In the genomic region with DNA sequence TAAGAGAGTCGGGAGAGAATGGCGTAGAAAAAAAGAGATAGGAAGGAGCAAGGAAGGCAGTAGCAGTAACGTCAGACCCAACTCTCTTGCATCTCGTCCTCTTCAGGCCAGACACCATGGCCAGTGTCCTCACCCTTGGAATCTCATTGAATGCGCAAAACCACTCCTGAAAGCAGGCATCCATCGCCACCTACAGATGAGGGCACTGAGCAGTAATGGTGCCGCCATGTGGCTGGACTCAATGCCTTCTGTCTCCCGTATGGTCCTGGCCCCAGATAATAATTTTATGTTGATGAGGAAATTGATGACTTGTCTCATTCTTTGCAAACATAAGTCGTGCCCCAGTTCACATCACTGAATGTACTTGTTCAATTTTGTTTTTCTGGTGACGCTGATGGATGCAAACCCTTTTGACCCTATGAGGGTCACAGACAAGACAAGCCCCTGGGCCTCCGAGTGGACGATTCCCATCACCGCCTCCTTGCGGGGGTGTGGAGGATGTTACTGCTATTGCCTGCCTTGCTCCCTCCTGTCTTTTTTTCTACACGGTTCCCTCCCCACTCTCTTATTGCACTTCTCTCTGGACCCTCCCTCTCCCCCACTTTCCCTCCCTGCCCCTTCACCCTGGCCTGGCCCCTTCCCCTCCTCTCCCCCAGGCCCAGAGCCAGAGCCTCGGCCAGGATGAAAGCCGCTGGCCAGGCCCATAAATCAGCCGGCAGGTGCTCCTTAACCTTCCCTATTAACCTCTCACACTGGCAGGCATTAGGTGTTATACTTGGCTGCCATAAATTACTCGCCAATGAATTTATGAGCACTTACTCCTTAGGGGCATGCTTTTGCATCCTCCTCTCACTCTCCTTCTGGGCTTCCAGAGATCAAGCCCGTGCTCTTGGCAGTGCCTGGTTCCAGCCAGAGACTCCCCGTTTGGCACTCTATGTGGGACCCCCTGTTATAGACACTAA, we compare ENCODE assay signal across 1 cellular context.
TF ChIP-seq lines count a peak whose summit lies in the region.

No MANE protein-coding gene starts in this region.

TF ChIP-seq in SK-N-SH treated with all-trans-retinoic acid at 6 μM for 48 hours, 23 proteins besides CTCF, POLR2A, EP300 and RAD21 (continued from another document):
- TF ChIP-seq CSRNP3 (CRISPR knock-in tag; IDR thresholded peaks at IDR 0.05) = no peak
- no peak for TF ChIP-seq ZNF70 (CRISPR knock-in tag; IDR thresholded peaks at IDR 0.05)
- TF ChIP-seq ARNTL (CRISPR knock-in tag; IDR thresholded peaks at IDR 0.05; ENCODE audit: borderline replicate concordance, low read depth) = no peak
TF ChIP-seq in SK-N-SH treated with all-trans-retinoic acid at 6 μM for 48 hours: peak in this region for 0.
